Comparison of ENCODE assay signal across 14 cellular contexts in the genomic region with DNA sequence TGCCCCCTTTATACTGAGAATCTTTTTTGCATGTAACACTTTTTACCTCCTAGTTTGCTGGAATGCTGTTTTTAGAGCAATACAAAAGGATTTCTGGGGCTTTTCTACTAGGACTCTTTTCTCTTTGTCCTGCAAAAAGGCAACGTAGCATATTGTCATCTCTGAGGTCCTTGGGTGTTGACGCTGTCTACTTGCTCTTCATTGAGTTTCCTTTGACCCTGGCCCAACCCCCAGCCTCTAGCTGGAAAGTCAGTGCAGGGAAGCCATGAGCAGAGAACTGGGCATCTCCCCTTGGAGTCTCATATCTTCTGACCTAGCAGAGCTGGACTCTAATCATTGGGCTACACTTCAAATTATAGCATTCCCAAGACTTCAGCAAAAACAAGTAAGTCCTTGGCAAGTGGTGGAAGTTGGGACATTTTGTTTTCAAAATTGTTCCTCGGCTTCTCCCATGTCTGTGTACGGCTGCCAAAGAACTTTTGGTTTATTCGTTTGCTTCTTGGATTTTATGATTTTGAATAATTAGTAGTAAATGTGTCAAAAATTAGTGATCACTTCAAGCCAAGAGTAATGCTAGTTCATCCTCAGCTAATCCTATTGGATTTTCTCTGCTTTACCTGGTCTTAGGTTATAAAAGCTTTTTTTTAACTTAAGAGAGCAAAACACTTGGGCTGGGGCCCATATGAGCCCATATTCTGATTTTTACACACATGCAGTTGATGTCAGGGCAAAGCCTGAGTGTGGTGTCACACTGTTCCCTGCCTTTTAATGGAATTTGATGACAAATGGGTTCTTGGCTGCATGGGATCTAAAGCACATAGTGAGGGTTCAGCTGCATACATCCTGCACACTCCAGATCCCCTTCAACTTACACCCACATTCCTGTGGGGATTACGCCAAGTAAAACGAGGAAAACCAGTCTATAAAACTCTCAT.
"Had no signal": no experiment of that assay in that cellular context is flagged by ENCODE, and none has a peak within 500 bp of the region (broad histone marks: within the 10 kb centered on the region; RNA-seq: fewer than 3 reads in every experiment).

No MANE protein-coding gene starts in this region.

- H3K9me3 ChIP-seq: heart left ventricle, right lobe of liver had no signal

- H3K36me3 ChIP-seq: heart left ventricle, right lobe of liver had no signal

- DNase-seq: activated CD4-positive, alpha-beta T cell treated with anti-CD3 and anti-CD28 coated beads, Interleukin-2, amount 10 ng/mL, durations not matched to agents 7 days and 5 days; activated CD8-positive, alpha-beta memory T cell treated with anti-CD3 and anti-CD28 coated beads, Interleukin-2, amount 50 U/mL, for 48 hours; activated gamma-delta T cell; activated T-cell treated with anti-CD3 and anti-CD28 coated beads, Interleukin-2, amount 50 U/mL, for 72 hours; cerebellar nuclear complex; dermis blood vessel endothelial cell; effector memory CD8-positive, alpha-beta T cell; foreskin keratinocyte; heart left ventricle; islet precursor cell; mesendoderm; occipital lobe; right lobe of liver had no signal

- H3K4me3 ChIP-seq: heart left ventricle, right lobe of liver had no signal

- H3K27me3 ChIP-seq: foreskin keratinocyte, heart left ventricle, right lobe of liver had no signal

- H3K4me1 ChIP-seq: foreskin keratinocyte, right lobe of liver had no signal

- ATAC-seq: activated T-cell treated with anti-CD3 and anti-CD28 coated beads, Interleukin-2, amount 50 U/mL, for 72 hours; effector memory CD8-positive, alpha-beta T cell; foreskin keratinocyte; natural killer cell treated with Interleukin-12 subunit alpha and Interleukin-12 subunit beta and Interleukin-15 and Interleukin-18, amount 100 ng/mL, for 72 hours; right lobe of liver had no signal

- H3K27ac ChIP-seq: foreskin keratinocyte, right lobe of liver had no signal
